In the genomic region with DNA sequence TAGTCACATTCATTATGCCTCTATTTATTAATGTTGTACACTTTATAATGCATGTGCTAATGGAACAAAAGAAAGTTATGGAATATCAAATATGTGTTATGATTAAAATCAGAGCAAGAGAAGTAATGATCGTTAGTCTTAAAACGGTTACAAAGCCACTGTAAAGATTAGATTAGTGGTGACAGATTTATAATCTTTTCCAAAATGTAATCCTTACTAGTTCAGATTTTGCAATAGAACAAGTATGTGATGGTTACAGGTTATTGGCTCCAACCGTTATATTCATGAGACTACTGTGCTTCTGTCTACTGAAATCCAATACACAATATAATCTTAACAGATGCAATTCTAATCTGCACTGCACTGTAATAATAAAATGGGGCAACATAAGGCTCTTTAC, we compare ENCODE assay signal across 24 cellular contexts.
"Had no signal": no experiment of that assay in that cellular context is flagged by ENCODE, and none has a peak within 500 bp of the region (broad histone marks: within the 10 kb centered on the region; RNA-seq: fewer than 3 reads in every experiment).

No MANE protein-coding gene starts in this region.

- H3K4me3 ChIP-seq: esophagus muscularis mucosa, gastrocnemius medialis, lung, neural progenitor cell, prostate gland, sigmoid colon, stomach, thyroid gland, vagina had no signal

- H3K27ac ChIP-seq: esophagus muscularis mucosa, gastrocnemius medialis, neural progenitor cell, prostate gland, sigmoid colon, stomach, thyroid gland, vagina had no signal

- H3K4me2 ChIP-seq: neural progenitor cell had no signal

- FAIRE-seq: colon, endothelial cell of umbilical vein, kidney had no signal

- H3K27me3 ChIP-seq: esophagus muscularis mucosa, gastrocnemius medialis, neural progenitor cell, sigmoid colon, stomach, thyroid gland, vagina had no signal

- H2AFZ ChIP-seq: neural progenitor cell had no signal

- DNase-seq: dermis blood vessel endothelial cell; effector memory CD4-positive, alpha-beta T cell; foreskin fibroblast; gastrocnemius medialis; head of caudate nucleus; kidney; naive thymus-derived CD4-positive, alpha-beta T cell; right cardiac atrium; sigmoid colon; stimulated activated CD4-positive, alpha-beta T cell treated with anti-CD3 and anti-CD28 coated beads, Interleukin-2, amount 100 ng/mL, for 24 hours; stimulated activated CD4-positive, alpha-beta T cell treated with anti-CD3 and anti-CD28 coated beads, Interleukin-4, amount 100 ng/mL, for 24 hours; stimulated activated naive CD4-positive, alpha-beta T cell treated with Interleukin-2 at 50 U/mL for 16 hours; stomach; thyroid gland; trophoblast cell had no signal

- H3K36me3 ChIP-seq: esophagus muscularis mucosa, gastrocnemius medialis, neural progenitor cell, prostate gland, sigmoid colon, stomach, thyroid gland, vagina had no signal

- H3K9me3 ChIP-seq: esophagus muscularis mucosa, gastrocnemius medialis, prostate gland, sigmoid colon, stomach, thyroid gland, vagina had no signal

- ATAC-seq: gastrocnemius medialis; left lobe of liver; naive thymus-derived CD4-positive, alpha-beta T cell; right cardiac atrium; stimulated activated effector memory CD8-positive, alpha-beta T cell treated with anti-CD3 and anti-CD28 coated beads, Interleukin-12 subunit alpha, Interleukin-12 subunit beta, amount 100 ng/mL, for 72 hours had no signal

- H3K4me1 ChIP-seq: prostate gland, sigmoid colon, stomach, thyroid gland had no signal

- H3K9ac ChIP-seq: neural progenitor cell had no signal
